ENCODE assay signal across 8 cellular contexts in genomic region chr6:116100419-116101297, GRCh38. TPM values are rescaled to one million over a fixed set of nuclear protein-coding genes. Genes with fewer than 3 reads are reported as not detected.
DNase-seq lines count a peak whose midpoint lies in the region; ATAC-seq and TF ChIP-seq lines count a peak whose summit lies in the region.

TSS of gene NT5DC1 (plus strand) at chr6:116100853. CDS start at chr6:116100931, 78 bp downstream.

- peak; percentile 88 for ATAC-seq in GM19035 (IDR thresholded peaks at IDR 0.05; ENCODE audit: unreplicated experiment)
- ATAC-seq in HG03342 (IDR thresholded peaks at IDR 0.05; ENCODE audit: unreplicated experiment), result peak; percentile 85
- ATAC-seq in left lung, result peak; percentile 96

- no peaks in the 10 kb centered on the region for H3K36me3 ChIP-seq in BE2C
- H3K36me3 ChIP-seq in colonic mucosa, result no peaks in the 10 kb centered on the region
- H3K36me3 ChIP-seq in left lung, result no peaks in the 10 kb centered on the region

- H3K9me3 ChIP-seq in BE2C (no peaks in the 10 kb centered on the region), colonic mucosa (no peaks in the 10 kb centered on the region), left lung (peaks cover 0 to 8% of the 10 kb centered on the region in 2 donors)

- intact Hi-C loops in colonic mucosa (cut with DNase I) (no loop called here), left lung (cut with DNase I) (no loop called here)

- H3K27me3 ChIP-seq in BE2C (no peaks in the 10 kb centered on the region), colonic mucosa (no peaks in the 10 kb centered on the region), left lung (no peaks in the 10 kb centered on the region)

- TF ChIP-seq CTCF in BE2C (IDR thresholded peaks at IDR 0.05; ENCODE audit: low read depth, low read length), result peak; percentile 39
- peak; percentile 27 for TF ChIP-seq CTCF in colonic mucosa (IDR thresholded peaks at IDR 0.05)
- no peak for TF ChIP-seq CTCF in left lung (IDR thresholded peaks at IDR 0.05)

- peak within 1 kb of the TSS; percentile 76 to 87 for H3K9ac ChIP-seq in colonic mucosa (ENCODE audit: low read depth in 2 of 2, low read length in 2 of 2)

- H3K4me1 ChIP-seq in BE2C, result no peaks in the 10 kb centered on the region
- H3K4me1 ChIP-seq in colonic mucosa, result peaks cover 7% of the 10 kb centered on the region
- H3K4me1 ChIP-seq in left lung, result peaks cover 14 to 53% of the 10 kb centered on the region in 2 donors

- H3K27ac ChIP-seq in colonic mucosa (peak within 1 kb of the TSS; percentile 97), left lung (peak within 1 kb of the TSS; percentile 96 to 97)

- H3K4me3 ChIP-seq in BE2C (ENCODE audit: low read depth, low read length), result peak within 1 kb of the TSS; percentile 84
- H3K4me3 ChIP-seq in colonic mucosa, result peak within 1 kb of the TSS; percentile 89
- H3K4me3 ChIP-seq in left lung, result peak within 1 kb of the TSS; percentile 77 to 79

- DNase-seq in BE2C (peak; percentile 85), NCI-H446 treated with DMSO at 0.1 percent for 48 hours (lab: John Stamatoyannopoulos, UW) (peak; percentile 24), colonic mucosa (peak; percentile 90), left lung (peak; percentile 86 to 95)
- DNase-seq in activated CD4-positive, alpha-beta T cell treated with anti-CD3 and anti-CD28 coated beads for 48 hours, result peak; percentile 90
- DNase-seq in stimulated activated CD4-positive, alpha-beta T cell treated with anti-CD3 and anti-CD28 coated beads, Interleukin-4, amount 100 ng/mL, for 1 hour, result peak; percentile 88

RNA-seq across cellular contexts. Expression of gene NT5DC1, which starts in this region (rescaled TPM):
- polyA plus RNA-seq in BE2C (2012; ENCODE audit: insufficient read depth, insufficient read length, low read depth), result 6.9 TPM
- total RNA-seq in colonic mucosa (10 to 100 TPM; 49.8 to 50.1 TPM), left lung (10 to 100 TPM; 36.9 to 48.3 TPM)

Comparison
In these comparisons a context has a peak if more than half of its experiments do, and no peak if none do; other contexts are left out.
1. Peak in every context shown above with its lines: DNase-seq, ATAC-seq, H3K4me3 ChIP-seq and H3K27ac ChIP-seq.
2. DNase-seq: peak in every context shown above with its lines; median percentile 90 in left lung; 90 in activated CD4-positive, alpha-beta T cell treated with anti-CD3 and anti-CD28 coated beads for 48 hours; 90 in colonic mucosa; 88 in stimulated activated CD4-positive, alpha-beta T cell treated with anti-CD3 and anti-CD28 coated beads, Interleukin-4, amount 100 ng/mL, for 1 hour; 85 in BE2C; 24 in NCI-H446 treated with DMSO at 0.1 percent for 48 hours.
3. CTCF ChIP-seq: peak in BE2C (single experiment) and colonic mucosa (single experiment); none in left lung (0 of 2).